2 cellular contexts compared by ENCODE assay signal in genomic region chr20:62878244-62879030, GRCh38.
TF ChIP-seq lines count a peak whose summit lies in the region.

No MANE protein-coding gene starts in this region.

TF ChIP-seq in GM23338, 12 proteins besides CTCF, POLR2A, EP300 and RAD21:
- no peak for TF ChIP-seq POLR2AphosphoS5 (IDR thresholded peaks at IDR 0.05; ENCODE audit: low read depth)
- TF ChIP-seq ZNF331 (CRISPR knock-in tag; IDR thresholded peaks at IDR 0.05; ENCODE audit: low read depth), result no peak
- TF ChIP-seq STAT1 (IDR thresholded peaks at IDR 0.05; ENCODE audit: unreplicated experiment), result no peak
- no peak for TF ChIP-seq CREB1 (CRISPR knock-in tag; IDR thresholded peaks at IDR 0.05; ENCODE audit: low read depth)
- no peak for TF ChIP-seq REST (IDR thresholded peaks at IDR 0.05; ENCODE audit: unreplicated experiment)
- TF ChIP-seq EZH2 (IDR thresholded peaks at IDR 0.05; ENCODE audit: low read depth, unreplicated experiment), result no peak
- no peak for TF ChIP-seq ZNF114 (CRISPR knock-in tag; IDR thresholded peaks at IDR 0.05)
- TF ChIP-seq JUNB (IDR thresholded peaks at IDR 0.05; ENCODE audit: unreplicated experiment), result no peak
- TF ChIP-seq NANOG (IDR thresholded peaks at IDR 0.05; ENCODE audit: borderline replicate concordance), result no peak
- TF ChIP-seq, protein P1, sequence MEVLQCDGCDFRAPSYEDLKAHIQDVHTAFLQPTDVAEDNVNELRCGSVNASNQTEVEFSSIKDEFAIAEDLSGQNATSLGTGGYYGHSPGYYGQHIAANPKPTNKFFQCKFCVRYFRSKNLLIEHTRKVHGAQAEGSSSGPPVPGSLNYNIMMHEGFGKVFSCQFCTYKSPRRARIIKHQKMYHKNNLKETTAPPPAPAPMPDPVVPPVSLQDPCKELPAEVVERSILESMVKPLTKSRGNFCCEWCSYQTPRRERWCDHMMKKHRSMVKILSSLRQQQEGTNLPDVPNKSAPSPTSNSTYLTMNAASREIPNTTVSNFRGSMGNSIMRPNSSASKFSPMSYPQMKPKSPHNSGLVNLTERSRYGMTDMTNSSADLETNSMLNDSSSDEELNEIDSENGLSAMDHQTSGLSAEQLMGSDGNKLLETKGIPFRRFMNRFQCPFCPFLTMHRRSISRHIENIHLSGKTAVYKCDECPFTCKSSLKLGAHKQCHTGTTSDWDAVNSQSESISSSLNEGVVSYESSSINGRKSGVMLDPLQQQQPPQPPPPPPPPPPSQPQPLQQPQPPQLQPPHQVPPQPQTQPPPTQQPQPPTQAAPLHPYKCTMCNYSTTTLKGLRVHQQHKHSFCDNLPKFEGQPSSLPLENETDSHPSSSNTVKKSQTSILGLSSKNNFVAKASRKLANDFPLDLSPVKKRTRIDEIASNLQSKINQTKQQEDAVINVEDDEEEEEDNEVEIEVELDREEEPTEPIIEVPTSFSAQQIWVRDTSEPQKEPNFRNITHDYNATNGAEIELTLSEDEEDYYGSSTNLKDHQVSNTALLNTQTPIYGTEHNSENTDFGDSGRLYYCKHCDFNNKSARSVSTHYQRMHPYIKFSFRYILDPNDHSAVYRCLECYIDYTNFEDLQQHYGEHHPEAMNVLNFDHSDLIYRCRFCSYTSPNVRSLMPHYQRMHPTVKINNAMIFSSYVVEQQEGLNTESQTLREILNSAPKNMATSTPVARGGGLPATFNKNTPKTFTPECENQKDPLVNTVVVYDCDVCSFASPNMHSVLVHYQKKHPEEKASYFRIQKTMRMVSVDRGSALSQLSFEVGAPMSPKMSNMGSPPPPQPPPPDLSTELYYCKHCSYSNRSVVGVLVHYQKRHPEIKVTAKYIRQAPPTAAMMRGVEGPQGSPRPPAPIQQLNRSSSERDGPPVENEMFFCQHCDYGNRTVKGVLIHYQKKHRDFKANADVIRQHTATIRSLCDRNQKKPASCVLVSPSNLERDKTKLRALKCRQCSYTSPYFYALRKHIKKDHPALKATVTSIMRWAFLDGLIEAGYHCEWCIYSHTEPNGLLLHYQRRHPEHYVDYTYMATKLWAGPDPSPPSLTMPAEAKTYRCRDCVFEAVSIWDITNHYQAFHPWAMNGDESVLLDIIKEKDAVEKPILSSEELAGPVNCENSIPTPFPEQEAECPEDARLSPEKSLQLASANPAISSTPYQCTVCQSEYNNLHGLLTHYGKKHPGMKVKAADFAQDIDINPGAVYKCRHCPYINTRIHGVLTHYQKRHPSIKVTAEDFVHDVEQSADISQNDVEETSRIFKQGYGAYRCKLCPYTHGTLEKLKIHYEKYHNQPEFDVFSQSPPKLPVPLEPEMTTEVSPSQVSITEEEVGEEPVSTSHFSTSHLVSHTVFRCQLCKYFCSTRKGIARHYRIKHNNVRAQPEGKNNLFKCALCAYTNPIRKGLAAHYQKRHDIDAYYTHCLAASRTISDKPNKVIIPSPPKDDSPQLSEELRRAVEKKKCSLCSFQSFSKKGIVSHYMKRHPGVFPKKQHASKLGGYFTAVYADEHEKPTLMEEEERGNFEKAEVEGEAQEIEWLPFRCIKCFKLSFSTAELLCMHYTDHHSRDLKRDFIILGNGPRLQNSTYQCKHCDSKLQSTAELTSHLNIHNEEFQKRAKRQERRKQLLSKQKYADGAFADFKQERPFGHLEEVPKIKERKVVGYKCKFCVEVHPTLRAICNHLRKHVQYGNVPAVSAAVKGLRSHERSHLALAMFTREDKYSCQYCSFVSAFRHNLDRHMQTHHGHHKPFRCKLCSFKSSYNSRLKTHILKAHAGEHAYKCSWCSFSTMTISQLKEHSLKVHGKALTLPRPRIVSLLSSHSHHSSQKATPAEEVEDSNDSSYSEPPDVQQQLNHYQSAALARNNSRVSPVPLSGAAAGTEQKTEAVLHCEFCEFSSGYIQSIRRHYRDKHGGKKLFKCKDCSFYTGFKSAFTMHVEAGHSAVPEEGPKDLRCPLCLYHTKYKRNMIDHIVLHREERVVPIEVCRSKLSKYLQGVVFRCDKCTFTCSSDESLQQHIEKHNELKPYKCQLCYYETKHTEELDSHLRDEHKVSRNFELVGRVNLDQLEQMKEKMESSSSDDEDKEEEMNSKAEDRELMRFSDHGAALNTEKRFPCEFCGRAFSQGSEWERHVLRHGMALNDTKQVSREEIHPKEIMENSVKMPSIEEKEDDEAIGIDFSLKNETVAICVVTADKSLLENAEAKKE (CRISPR knock-in tag; IDR thresholded peaks at IDR 0.05), result no peak
- no peak for TF ChIP-seq EZH2phosphoT487 (IDR thresholded peaks at IDR 0.05; ENCODE audit: unreplicated experiment)
- TF ChIP-seq, protein P2, sequence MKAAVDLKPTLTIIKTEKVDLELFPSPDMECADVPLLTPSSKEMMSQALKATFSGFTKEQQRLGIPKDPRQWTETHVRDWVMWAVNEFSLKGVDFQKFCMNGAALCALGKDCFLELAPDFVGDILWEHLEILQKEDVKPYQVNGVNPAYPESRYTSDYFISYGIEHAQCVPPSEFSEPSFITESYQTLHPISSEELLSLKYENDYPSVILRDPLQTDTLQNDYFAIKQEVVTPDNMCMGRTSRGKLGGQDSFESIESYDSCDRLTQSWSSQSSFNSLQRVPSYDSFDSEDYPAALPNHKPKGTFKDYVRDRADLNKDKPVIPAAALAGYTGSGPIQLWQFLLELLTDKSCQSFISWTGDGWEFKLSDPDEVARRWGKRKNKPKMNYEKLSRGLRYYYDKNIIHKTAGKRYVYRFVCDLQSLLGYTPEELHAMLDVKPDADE (IDR thresholded peaks at IDR 0.05), result no peak

TF ChIP-seq in GM12891, 5 proteins besides CTCF, POLR2A, EP300 and RAD21:
- no peak for TF ChIP-seq POU2F2 (IDR thresholded peaks at IDR 0.05; ENCODE audit: low read depth, low read length)
- no peak for TF ChIP-seq SPI1 (IDR thresholded peaks at IDR 0.05; ENCODE audit: low read depth, low read length)
- no peak for TF ChIP-seq PAX5 (IDR thresholded peaks at IDR 0.05; ENCODE audit: insufficient read depth, low read length, severe bottlenecking)
- TF ChIP-seq TAF1 (IDR thresholded peaks at IDR 0.05; ENCODE audit: low read depth, low read length), result no peak
- TF ChIP-seq POLR2AphosphoS5 (IDR thresholded peaks at IDR 0.05; ENCODE audit: low read depth, low read length), result no peak
